ENCODE assay signal across 10 cellular contexts in the genomic region with DNA sequence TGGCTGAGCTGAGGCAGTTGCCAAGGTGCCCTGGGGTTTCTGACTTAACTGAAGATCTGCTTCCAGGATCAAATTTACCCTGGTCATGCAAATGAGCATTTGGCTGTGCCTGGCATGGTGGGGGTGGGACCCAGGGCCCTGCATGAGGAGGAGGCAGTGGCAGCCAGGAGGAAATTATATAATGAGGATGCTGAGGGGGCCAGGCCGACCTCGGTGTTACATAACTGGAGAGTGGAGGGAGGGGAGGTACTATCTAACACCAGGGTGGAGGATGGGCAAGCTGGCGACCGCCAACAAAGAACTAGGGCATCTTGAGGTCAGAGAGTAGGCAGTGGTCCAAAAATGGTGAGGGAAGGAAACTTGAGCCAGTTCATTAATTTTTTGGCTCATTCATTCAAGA. TPM values are rescaled to one million over a fixed set of nuclear protein-coding genes. Genes with fewer than 3 reads are reported as not detected.
DNase-seq lines count a peak whose midpoint lies in the region; ATAC-seq and TF ChIP-seq lines count a peak whose summit lies in the region.
"Had no signal": no experiment of that assay in that cellular context is flagged by ENCODE, and none has a peak within 500 bp of the region (broad histone marks: within the 10 kb centered on the region; RNA-seq: fewer than 3 reads in every experiment).

No MANE protein-coding gene starts in this region.

- H3K9me3 ChIP-seq in Karpas-422 (ENCODE audit: low read length) (no peaks in the 10 kb centered on the region), neutrophil (no peaks in the 10 kb centered on the region)

- H3K4me3 Mint-ChIP-seq in mesothelial cell of epicardium: no peak overlapping the region

- H3K4me1 ChIP-seq in ACC112 (ENCODE audit: control insufficient read depth, insufficient read depth, low read length, unreplicated experiment) (peaks cover 49% of the 10 kb centered on the region), Karpas-422 (ENCODE audit: low read length) (peaks cover 48% of the 10 kb centered on the region), neutrophil (ENCODE audit: control insufficient read depth in 1 of 2, insufficient read depth in 1 of 2, low read depth in 1 of 2, low read length in 1 of 2) (peaks cover 69 to 80% of the 10 kb centered on the region in 2 experiments)

- peaks cover 17% of the 10 kb centered on the region for H3K4me1 Mint-ChIP-seq in mesothelial cell of epicardium

- peak overlapping the region; percentile 49 for H3K9ac ChIP-seq in Karpas-422 (ENCODE audit: low read length)

- no peaks in the 10 kb centered on the region for H3K9me2 ChIP-seq in Karpas-422 (replicated peaks; ENCODE audit: insufficient read depth, low read length)

- H3K9me3 Mint-ChIP-seq in mesothelial cell of epicardium: no peaks in the 10 kb centered on the region

- H3K36me3 ChIP-seq in ACC112 (ENCODE audit: insufficient read depth, low read length): no peaks in the 10 kb centered on the region; the same call in 1 of the 2 replicates
- H3K36me3 ChIP-seq in Karpas-422 (ENCODE audit: insufficient read depth, low read length): peaks cover 3% of the 10 kb centered on the region; the same call in 1 of the 2 replicates
- peaks cover 86% of the 10 kb centered on the region for H3K36me3 ChIP-seq in neutrophil

- H3K27me3 ChIP-seq in ACC112 (ENCODE audit: insufficient read depth, low read length) (no peaks in the 10 kb centered on the region), Karpas-422 (ENCODE audit: low read length) (no peaks in the 10 kb centered on the region), dorsolateral prefrontal cortex (no peaks in the 10 kb centered on the region), neutrophil (no peaks in the 10 kb centered on the region)

- intact Hi-C loops in dorsolateral prefrontal cortex (cut with DNase I): loop anchor here in 1 of 2 donors (5.0 to 10.0 kb wide), 2 partner anchors 34 to 127 kb away; a partner anchor contains a TSS

- no peaks in the 10 kb centered on the region for H3K36me3 Mint-ChIP-seq in mesothelial cell of epicardium

- H3K27me3 Mint-ChIP-seq in mesothelial cell of epicardium (ENCODE audit: low read depth): no peaks in the 10 kb centered on the region

- no peak for ATAC-seq in GM21717 (IDR thresholded peaks at IDR 0.05; ENCODE audit: unreplicated experiment)

- no peaks in the 10 kb centered on the region; the same call in 1 of the 2 replicates for H4K20me1 ChIP-seq in Karpas-422 (ENCODE audit: insufficient read depth, low read depth, low read length)

- H3K4me3 ChIP-seq in ACC112 (ENCODE audit: low read depth, low read length): no peak overlapping the region
- H3K4me3 ChIP-seq in Karpas-422 (ENCODE audit: low read length): peak overlapping the region; percentile 37; the same call in 1 of the 2 replicates
- no peak overlapping the region for H3K4me3 ChIP-seq in dorsolateral prefrontal cortex
- peak overlapping the region; percentile 28 to 41 for H3K4me3 ChIP-seq in neutrophil (ENCODE audit: low read depth in 1 of 2, low read length in 1 of 2)

- H3K4me2 ChIP-seq in Karpas-422 (ENCODE audit: low read depth, low read length, poor library complexity, severe bottlenecking): peak overlapping the region; percentile 59

- H2AFZ ChIP-seq in ACC112 (ENCODE audit: low read length, unreplicated experiment) (no peak overlapping the region), Karpas-422 (ENCODE audit: low read length) (no peak overlapping the region)

- TF ChIP-seq CTCF in dorsolateral prefrontal cortex (IDR thresholded peaks at IDR 0.05 in 54 of 56, conservative IDR thresholded peaks at IDR 0.05 in 2 of 56; ENCODE audit: low read depth in 1 of 56, partially characterized antibody in 56 of 56) (no peak), neutrophil (IDR thresholded peaks at IDR 0.05) (no peak), mesothelial cell of epicardium (IDR thresholded peaks at IDR 0.05; ENCODE audit: unreplicated experiment) (no peak)

- H3K27ac ChIP-seq in ACC112 (ENCODE audit: low read depth, low read length): peak overlapping the region; percentile 77
- H3K27ac ChIP-seq in Karpas-422 (ENCODE audit: low read length): peak overlapping the region; percentile 73
- peak overlapping the region in 55 of 59 donors; percentile 3 to 96 (median 90) for H3K27ac ChIP-seq in dorsolateral prefrontal cortex
- peak overlapping the region; percentile 80 for H3K27ac ChIP-seq in neutrophil

- H3K79me2 ChIP-seq in ACC112 (ENCODE audit: control insufficient read depth, insufficient read depth, low read length, unreplicated experiment) (peaks cover 49% of the 10 kb centered on the region), Karpas-422 (ENCODE audit: low read length) (peaks cover 18% of the 10 kb centered on the region)

- no peak overlapping the region for H3K27ac Mint-ChIP-seq in mesothelial cell of epicardium

- DNase-seq in Karpas-422: peak; percentile 70
- no peak for DNase-seq in dorsolateral prefrontal cortex
- no peak for DNase-seq in SW 1271 (lab: John Stamatoyannopoulos, UW)
- DNase-seq in mesothelial cell of epicardium (ENCODE audit: low spot score in 2 of 2, unreplicated experiment in 2 of 2): no peak
- no peak for DNase-seq in NCI-H345 (lab: John Stamatoyannopoulos, UW)
- DNase-seq: NCI-H1694, T-helper 1 cell had no signal

RNA-seq across cellular contexts. Expression of a gene that starts 16.4 kb away (rescaled TPM):
- 10.1 and 18.0 TPM in 2 replicates for total RNA-seq in Karpas-422 (2014; rRNA removed; shearing (Covaris generic); ENCODE audit: low replicate concordance)
- total RNA-seq in dorsolateral prefrontal cortex (10 to 100 TPM; 11.7 to 57.7 (median 19.3) TPM), mesothelial cell of epicardium (8.7 to 9.8 TPM (median 8.8 TPM) in 3 replicates)

RNA-seq across cellular contexts. Expression of a gene that starts 32.7 kb away (rescaled TPM):
- total RNA-seq in Karpas-422 (2014; rRNA removed; shearing (Covaris generic); ENCODE audit: low replicate concordance): 18.6 and 60.0 TPM in 2 replicates
- total RNA-seq in dorsolateral prefrontal cortex: 1 to 10 TPM in 119 of 120 experiments, under 1 TPM in 1; 0.74 to 7.7 (median 3.2) TPM
- 10.8 to 12.4 TPM (median 10.8 TPM) in 3 replicates for total RNA-seq in mesothelial cell of epicardium

RNA-seq across cellular contexts. Expression of a gene that starts 53.6 kb away (rescaled TPM):
- 1.8 TPM in 2 replicates for total RNA-seq in Karpas-422 (2014; rRNA removed; shearing (Covaris generic); ENCODE audit: low replicate concordance)
- 10 to 100 TPM; 16.8 to 58.1 (median 32.8) TPM for total RNA-seq in dorsolateral prefrontal cortex
- 3.7 to 4.1 TPM (median 4.1 TPM) in 3 replicates for total RNA-seq in mesothelial cell of epicardium

Comparison
In these comparisons a context has a peak if more than half of its experiments do, and no peak if none do; other contexts are left out.
1. H3K4me3 ChIP-seq: peak in Karpas-422 (single experiment) and neutrophil (2 of 2); none in ACC112 (single experiment) and dorsolateral prefrontal cortex (0 of 59).
2. Peak in every context shown above with its lines, with median percentiles within 50 percentile points of each other: H3K27ac ChIP-seq.